In the genomic region with DNA sequence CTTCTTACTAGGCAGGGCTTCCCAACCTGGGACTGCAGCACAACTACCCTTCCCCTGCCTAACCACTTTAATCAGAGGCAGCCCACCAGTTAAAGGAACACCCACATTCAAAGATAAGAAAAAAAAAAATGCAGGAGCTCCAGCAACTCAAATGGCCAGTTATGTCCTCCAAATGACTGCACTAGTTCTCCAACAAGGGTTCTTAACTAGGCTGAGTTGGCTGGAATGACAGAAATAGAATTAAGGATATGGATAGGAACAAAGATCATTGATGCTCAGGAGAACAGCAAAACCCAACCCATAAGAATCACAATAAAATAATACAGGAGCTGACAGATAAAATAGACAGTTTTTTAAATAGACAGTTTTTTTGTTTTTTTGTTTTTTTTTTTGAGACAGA, we compare ENCODE assay signal across 20 cellular contexts.
DNase-seq lines count a peak whose midpoint lies in the region; ATAC-seq and TF ChIP-seq lines count a peak whose summit lies in the region.
"Had no signal": no experiment of that assay in that cellular context is flagged by ENCODE, and none has a peak within 500 bp of the region (broad histone marks: within the 10 kb centered on the region; RNA-seq: fewer than 3 reads in every experiment).

No MANE protein-coding gene starts in this region.

- H3K4me3 ChIP-seq in cardiac muscle cell (no peak overlapping the region), heart right ventricle (no peak overlapping the region), choroid plexus epithelial cell (ENCODE audit: low read depth, low read length) (no peak overlapping the region), neural progenitor cell (no peak overlapping the region), spleen (no peak overlapping the region)
- no peak overlapping the region for H3K4me3 ChIP-seq in CD4-positive, alpha-beta memory T cell (ENCODE audit: low read length in 2 of 2)
- H3K4me3 ChIP-seq: BLaER1, K562 had no signal

- H3K27ac ChIP-seq in cardiac muscle cell: no peak overlapping the region
- no peak overlapping the region for H3K27ac ChIP-seq in heart right ventricle
- H3K27ac ChIP-seq in neural progenitor cell: no peak overlapping the region
- no peak overlapping the region for H3K27ac ChIP-seq in CD4-positive, alpha-beta memory T cell (ENCODE audit: low read depth, low read length)
- H3K27ac ChIP-seq in spleen: no peak overlapping the region
- H3K27ac ChIP-seq: BLaER1 had no signal

- no peaks in the 10 kb centered on the region for H3K9me3 ChIP-seq in cardiac muscle cell (ENCODE audit: low read depth)
- peaks cover 0 to 46% (median 23%) of the 10 kb centered on the region in 11 donors for H3K9me3 ChIP-seq in heart right ventricle
- H3K9me3 ChIP-seq in neural progenitor cell (ENCODE audit: low read depth): no peaks in the 10 kb centered on the region
- H3K9me3 ChIP-seq in CD4-positive, alpha-beta memory T cell (ENCODE audit: control insufficient read depth in 1 of 2, low read length in 2 of 2): no peaks in the 10 kb centered on the region
- peaks cover 0 to 42% (median 20%) of the 10 kb centered on the region in 8 donors for H3K9me3 ChIP-seq in spleen
- H3K9me3 ChIP-seq: BLaER1 had no signal

- no peaks in the 10 kb centered on the region for H3K27me3 Mint-ChIP-seq in neural progenitor cell (ENCODE audit: insufficient read depth, low read depth)
- H3K27me3 Mint-ChIP-seq in CD4-positive, alpha-beta memory T cell: no peaks in the 10 kb centered on the region

- peaks cover 3% of the 10 kb centered on the region for H3K36me3 Mint-ChIP-seq in neural progenitor cell
- no peaks in the 10 kb centered on the region for H3K36me3 Mint-ChIP-seq in CD4-positive, alpha-beta memory T cell
- H3K36me3 Mint-ChIP-seq: CD14-positive monocyte; CD8-positive, alpha-beta T cell had no signal

- H3K9me3 Mint-ChIP-seq in neural progenitor cell: peaks cover 51% of the 10 kb centered on the region
- H3K9me3 Mint-ChIP-seq in CD4-positive, alpha-beta memory T cell: peaks cover 0 to 18% (median 6%) of the 10 kb centered on the region in 8 donors

- POLR2A ChIA-PET in CD4-positive, alpha-beta memory T cell (lab: Charles Lee; ENCODE audit: partially characterized antibody): interaction anchor here (0.7 kb wide), 1 partner anchor 9 kb away, joined by 3 read pairs; no protein-coding TSS in a partner anchor

- H3K9ac ChIP-seq in neural progenitor cell: no peak overlapping the region
- H3K9ac ChIP-seq: BLaER1 had no signal

- no peak overlapping the region for H3K27ac Mint-ChIP-seq in neural progenitor cell
- no peak overlapping the region for H3K27ac Mint-ChIP-seq in CD4-positive, alpha-beta memory T cell
- H3K27ac Mint-ChIP-seq: CD8-positive, alpha-beta T cell had no signal

- H3K4me1 ChIP-seq in cardiac muscle cell (ENCODE audit: low read depth): no peaks in the 10 kb centered on the region
- no peaks in the 10 kb centered on the region for H3K4me1 ChIP-seq in heart right ventricle
- H3K4me1 ChIP-seq in neural progenitor cell: no peaks in the 10 kb centered on the region
- H3K4me1 ChIP-seq in CD4-positive, alpha-beta memory T cell (ENCODE audit: insufficient read depth, low read length): no peaks in the 10 kb centered on the region
- no peaks in the 10 kb centered on the region for H3K4me1 ChIP-seq in spleen
- H3K4me1 ChIP-seq: BLaER1 had no signal

- no peaks in the 10 kb centered on the region for H3F3A ChIP-seq in neural progenitor cell (ENCODE audit: low read depth)

- no peak for TF ChIP-seq POLR2A in spleen (IDR thresholded peaks at IDR 0.05)

- no peak overlapping the region for H3K4me3 Mint-ChIP-seq in neural progenitor cell
- no peak overlapping the region for H3K4me3 Mint-ChIP-seq in CD4-positive, alpha-beta memory T cell
- H3K4me3 Mint-ChIP-seq: CD14-positive monocyte; CD8-positive, alpha-beta T cell had no signal

- H4K20me1 ChIP-seq in neural progenitor cell (ENCODE audit: low read depth): no peaks in the 10 kb centered on the region
- H4K20me1 ChIP-seq: BLaER1 had no signal

- no peak overlapping the region for H3K4me2 ChIP-seq in neural progenitor cell
- H3K4me2 ChIP-seq: BLaER1 had no signal

- TF ChIP-seq CTCF in cardiac muscle cell (IDR thresholded peaks at IDR 0.05; ENCODE audit: low read depth, low read length): no peak
- no peak for TF ChIP-seq CTCF in heart right ventricle (IDR thresholded peaks at IDR 0.05)
- no peak for TF ChIP-seq CTCF in choroid plexus epithelial cell (conservative IDR thresholded peaks at IDR 0.05; ENCODE audit: low read depth, low read length)
- no peak for TF ChIP-seq CTCF in neural progenitor cell (IDR thresholded peaks at IDR 0.05)
- no peak for TF ChIP-seq CTCF in spleen (IDR thresholded peaks at IDR 0.05 in 8 of 11, conservative IDR thresholded peaks at IDR 0.05 in 3 of 11)

- H3K4me1 Mint-ChIP-seq in neural progenitor cell: no peaks in the 10 kb centered on the region
- no peaks in the 10 kb centered on the region for H3K4me1 Mint-ChIP-seq in CD4-positive, alpha-beta memory T cell
- H3K4me1 Mint-ChIP-seq: CD14-positive monocyte had no signal

- CTCF ChIA-PET in CD4-positive, alpha-beta memory T cell (lab: Charles Lee; ENCODE audit: partially characterized antibody): no interaction called here

- DNase-seq in cardiac muscle cell (ENCODE audit: low read depth in 1 of 2, low spot score in 1 of 2) (peak; percentile 6), heart right ventricle (no peak), choroid plexus epithelial cell (ENCODE audit: low read depth) (peak; percentile 15), fibroblast of peridontal ligament (ENCODE audit: extremely low read depth) (peak; percentile 7), neural progenitor cell (ENCODE audit: low spot score) (peak; percentile 24), spleen (no peak)
- no peak for DNase-seq in CD4-positive, alpha-beta memory T cell
- DNase-seq: 8988T; Calu3; CD8-positive, alpha-beta T cell; DMS 273 treated with DMSO at 0.1 percent for 48 hours; DMS79; GF-D8; GOT3; H7 had no signal

- ATAC-seq in heart right ventricle (no peak), GM21360 (IDR thresholded peaks at IDR 0.05; ENCODE audit: unreplicated experiment) (no peak)
- ATAC-seq: CD8-positive, alpha-beta T cell; HCT116; K562 had no signal

- H2AFZ ChIP-seq in neural progenitor cell (replicated peaks): no peak overlapping the region

- H3K36me3 ChIP-seq in cardiac muscle cell (no peaks in the 10 kb centered on the region), heart right ventricle (no peaks in the 10 kb centered on the region), neural progenitor cell (no peaks in the 10 kb centered on the region), spleen (no peaks in the 10 kb centered on the region)
- no peaks in the 10 kb centered on the region for H3K36me3 ChIP-seq in CD4-positive, alpha-beta memory T cell (ENCODE audit: insufficient read depth, low read length)
- H3K36me3 ChIP-seq: BLaER1 had no signal

- H3K27me3 ChIP-seq in cardiac muscle cell: no peaks in the 10 kb centered on the region
- H3K27me3 ChIP-seq in heart right ventricle: no peaks in the 10 kb centered on the region
- no peaks in the 10 kb centered on the region for H3K27me3 ChIP-seq in neural progenitor cell
- no peaks in the 10 kb centered on the region for H3K27me3 ChIP-seq in CD4-positive, alpha-beta memory T cell (ENCODE audit: insufficient read depth, low read length)
- H3K27me3 ChIP-seq in spleen (replicated peaks in 1 of 7): no peaks in the 10 kb centered on the region
- H3K27me3 ChIP-seq: BLaER1 had no signal

- intact Hi-C loops in heart right ventricle (cut with DNase I): no loop called here
- intact Hi-C loops in CD4-positive, alpha-beta memory T cell (cut with micrococcal nuclease): no loop called here
- intact Hi-C loops in spleen (cut with DNase I; ENCODE audit: low total_unique reads): no loop called here

- no peaks in the 10 kb centered on the region for H3K79me2 ChIP-seq in neural progenitor cell (ENCODE audit: low read depth)

Comparison
In these comparisons a context has a peak if more than half of its experiments do, and no peak if none do; other contexts are left out.
1. DNase-seq: peak in cardiac muscle cell (2 of 2), choroid plexus epithelial cell (single experiment), fibroblast of peridontal ligament (single experiment) and neural progenitor cell (single experiment); none in heart right ventricle (0 of 2), CD4-positive, alpha-beta memory T cell (0 of 5) and spleen (single experiment).